Comparison of ENCODE assay signal across 8 cellular contexts in the genomic region with DNA sequence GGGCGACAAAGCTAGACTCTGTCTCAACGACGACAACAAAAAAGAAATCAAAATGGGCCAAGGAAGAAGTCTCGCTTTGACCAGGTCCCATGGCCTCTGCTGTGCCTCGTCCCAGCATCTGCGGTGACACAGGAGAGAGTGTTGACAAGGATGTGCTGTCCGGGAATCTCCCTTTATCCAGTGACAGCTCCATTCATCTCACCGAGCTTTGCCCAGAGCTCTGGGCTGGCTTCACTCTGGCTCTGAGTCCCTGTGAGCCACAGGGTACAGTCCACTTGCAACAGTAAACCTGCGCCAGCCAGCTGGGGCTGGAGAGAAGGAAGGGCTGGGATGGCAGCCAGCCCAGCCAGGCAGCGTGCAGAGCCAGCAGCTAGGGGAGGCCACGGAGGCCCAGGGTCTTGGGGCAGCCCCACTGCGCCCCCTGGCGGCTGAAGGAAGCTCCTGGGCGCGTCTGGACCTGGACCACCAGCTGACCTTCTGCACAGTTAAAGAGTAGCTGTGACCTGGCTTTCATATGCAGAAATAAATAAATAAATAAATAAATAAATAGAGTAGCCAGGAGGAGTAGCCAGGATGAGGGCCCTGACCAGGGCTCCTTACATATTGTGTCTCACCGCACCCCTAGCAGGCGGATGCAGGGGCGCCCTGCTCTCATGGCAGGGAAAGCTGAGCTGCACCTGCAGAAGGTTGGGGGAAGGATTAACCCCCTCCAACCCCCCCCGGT.
DNase-seq lines count a peak whose midpoint lies in the region; ATAC-seq lines count a peak whose summit lies in the region.

No MANE protein-coding gene starts in this region.

- peak; percentile 73 for ATAC-seq in HG02678 (IDR thresholded peaks at IDR 0.05; ENCODE audit: unreplicated experiment)
- ATAC-seq in GM21367 (IDR thresholded peaks at IDR 0.05; ENCODE audit: unreplicated experiment), result no peak

- DNase-seq in CMK (ENCODE audit: low read depth) (peak; percentile 82), NCI-H345 (lab: John Stamatoyannopoulos, UW) (peak; percentile 93), cerebellar cortex (ENCODE audit: low spot score) (peak; percentile 93), left kidney (ENCODE audit: low read depth, low spot score) (peak; percentile 96)
- DNase-seq in activated CD4-positive, alpha-beta T cell treated with anti-CD3 and anti-CD28 coated beads for 1 hour, result peak; percentile 66
- peak; percentile 67 to 79 for DNase-seq in stimulated activated CD4-positive, alpha-beta T cell treated with anti-CD3 and anti-CD28 coated beads, Interleukin-1b, Interleukin-23, amount 100 ng/mL, for 4 hours (ENCODE audit: low read depth in 2 of 2)
